Comparison of ENCODE assay signal across 35 cellular contexts in genomic region chr2:234033885-234034284, GRCh38. TPM values are rescaled to one million over a fixed set of nuclear protein-coding genes. Genes with fewer than 3 reads are reported as not detected.
"Had no signal": no experiment of that assay in that cellular context is flagged by ENCODE, and none has a peak within 500 bp of the region (broad histone marks: within the 10 kb centered on the region; RNA-seq: fewer than 3 reads in every experiment).

No MANE protein-coding gene starts in this region.

- H2AFZ ChIP-seq: neural progenitor cell, parathyroid adenoma had no signal

- H3K27ac Mint-ChIP-seq: nephron; neural progenitor cell; progenitor cell of endocrine pancreas; stimulated activated memory B cell treated with anti-CD40 and anti-IgM and Interleukin-4, amounts not matched to agents 10 μg/mL and 1 μg/mL and 100 μg/mL, for 72 hours; stimulated activated naive CD8-positive, alpha-beta T cell treated with anti-CD3 and anti-CD28 coated beads, Interleukin-15, amount 100 ng/mL, for 72 hours; type B pancreatic cell had no signal

- DNase-seq: natural killer cell; occipital lobe; ovary; posterior cingulate gyrus; psoas muscle; right cardiac atrium; spleen; stimulated activated CD4-positive, alpha-beta T cell treated with anti-CD3 and anti-CD28 coated beads, Interleukin-12 subunit alpha, Interleukin-12 subunit beta, amount 100 ng/mL, for 4 hours; stimulated activated CD4-positive, alpha-beta T cell treated with anti-CD3 and anti-CD28 coated beads, Interleukin-1b, Interleukin-23, amount 100 ng/mL, for 48 hours; stimulated activated CD4-positive, alpha-beta T cell treated with anti-CD3 and anti-CD28 coated beads, Interleukin-4, amount 100 ng/mL, for 1 hour; stimulated activated CD4-positive, alpha-beta T cell treated with anti-CD3 and anti-CD28 coated beads, Interleukin-4, amount 100 ng/mL, for 4 hours; stimulated activated CD8-positive, alpha-beta memory T cell treated with anti-CD3 and anti-CD28 coated beads, Interleukin-4, amount 100 ng/mL, for 48 hours; stimulated activated naive CD4-positive, alpha-beta T cell; stimulated activated naive CD8-positive, alpha-beta T cell treated with anti-CD3 and anti-CD28 coated beads, Interleukin-15, amount 100 ng/mL, for 72 hours; stimulated activated naive CD8-positive, alpha-beta T cell treated with anti-CD3 and anti-CD28 coated beads, Interleukin-15, Interleukin-2, amounts not matched to agents 100 U/mL and 50 U/mL, for 24 hours; substantia nigra; testis; tibial artery; transverse colon; upper lobe of right lung; uterus had no signal

- H3K36me3 ChIP-seq: neural progenitor cell, ovary, spleen, suprapubic skin, tibial artery, transverse colon, upper lobe of right lung, uterus had no signal

- H3K4me1 Mint-ChIP-seq: nephron; stimulated activated memory B cell treated with anti-CD40 and anti-IgM and Interleukin-4, amounts not matched to agents 10 μg/mL and 1 μg/mL and 100 μg/mL, for 72 hours had no signal

- H3K4me2 ChIP-seq: neural progenitor cell, smooth muscle cell had no signal

- H3K4me3 ChIP-seq: neural progenitor cell, ovary, psoas muscle, skin epidermis, smooth muscle cell, spleen, suprapubic skin, testis, tibial artery, transverse colon, upper lobe of right lung, uterus had no signal

- H3K27ac ChIP-seq: neural progenitor cell, ovary, parathyroid adenoma, psoas muscle, suprapubic skin, testis, tibial artery, transverse colon, upper lobe of right lung, uterus had no signal

- H3K27me3 Mint-ChIP-seq: stimulated activated naive CD8-positive, alpha-beta T cell treated with anti-CD3 and anti-CD28 coated beads, Interleukin-15, amount 100 ng/mL, for 72 hours had no signal

- H3K4me1 ChIP-seq: neural progenitor cell, parathyroid adenoma, psoas muscle, suprapubic skin, testis, tibial artery, transverse colon, upper lobe of right lung, uterus had no signal

- ATAC-seq: natural killer cell; psoas muscle; right cardiac atrium; sciatic nerve; stimulated activated memory B cell treated with anti-CD40 and anti-IgM and Interleukin-4, amounts not matched to agents 10 μg/mL and 1 μg/mL and 100 μg/mL, for 72 hours; stimulated activated naive CD8-positive, alpha-beta T cell treated with anti-CD3 and anti-CD28 coated beads, Interleukin-15, amount 100 ng/mL, for 72 hours; stimulated activated naive CD8-positive, alpha-beta T cell treated with anti-CD3 and anti-CD28 coated beads, Interleukin-15, Interleukin-2, amounts not matched to agents 100 U/mL and 50 U/mL, for 24 hours; upper lobe of right lung had no signal

- H3K4me3 Mint-ChIP-seq: natural killer cell; nephron; neural progenitor cell; stimulated activated memory B cell treated with anti-CD40 and anti-IgM and Interleukin-4, amounts not matched to agents 10 μg/mL and 1 μg/mL and 100 μg/mL, for 72 hours; stimulated activated naive CD8-positive, alpha-beta T cell treated with anti-CD3 and anti-CD28 coated beads, Interleukin-15, amount 100 ng/mL, for 72 hours; type B pancreatic cell had no signal

- H3K9me3 ChIP-seq: ovary, suprapubic skin, testis, upper lobe of right lung, uterus had no signal

- H3K27me3 ChIP-seq: neural progenitor cell, ovary, suprapubic skin, testis, tibial artery, transverse colon, upper lobe of right lung, uterus had no signal

- H3K36me3 Mint-ChIP-seq: type B pancreatic cell had no signal

- H3K9ac ChIP-seq: neural progenitor cell, parathyroid adenoma had no signal

- H3K79me2 ChIP-seq: parathyroid adenoma had no signal

RNA-seq across cellular contexts. Expression of gene SPP2, which starts 16.6 kb away (rescaled TPM):
- total RNA-seq: natural killer cell, occipital lobe, osteoblast, progenitor cell of endocrine pancreas, psoas muscle, renal cortical epithelial cell, right cardiac atrium, sciatic nerve, smooth muscle cell, spleen, suprapubic skin, testis, transverse colon, upper lobe of right lung, urinary bladder had no signal
- polyA plus RNA-seq: neural cell, ovary, psoas muscle, right cardiac atrium, smooth muscle cell, spleen, urinary bladder had no signal
